ENCODE assay signal across 8 cellular contexts in genomic region chr1:116910379-116911165, GRCh38. TPM values are rescaled to one million over a fixed set of nuclear protein-coding genes. Genes with fewer than 3 reads are reported as not detected.
A peak's percentile ranks its signal among the peaks of the same experiment; 100 is the strongest.
DNase-seq lines count a peak whose midpoint lies in the region; ATAC-seq and TF ChIP-seq lines count a peak whose summit lies in the region.

No MANE protein-coding gene starts in this region.

- H3K27me3 ChIP-seq in breast epithelium = no peaks in the 10 kb centered on the region

- no peak for TF ChIP-seq CTCF in breast epithelium (IDR thresholded peaks at IDR 0.05)

- intact Hi-C loops in breast epithelium (cut with DNase I; ENCODE audit: low total_unique reads) = no loop called here

- H3K4me1 Mint-ChIP-seq in T-helper 17 cell = peaks cover 7% of the 10 kb centered on the region

- H3K36me3 Mint-ChIP-seq in T-helper 17 cell (ENCODE audit: low read depth) = no peaks in the 10 kb centered on the region

- DNase-seq in NCI-H2227 (lab: John Stamatoyannopoulos, UW; ENCODE audit: unreplicated experiment) = peak; percentile 46
- no peak for DNase-seq in NCI-H2227 treated with DMSO at 0.1 percent for 48 hours (lab: John Stamatoyannopoulos, UW)
- peak; percentile 23 to 39 (median 30) for DNase-seq in T-helper 17 cell
- peak in 1 of 2 donors; percentile 40 for DNase-seq in breast epithelium (ENCODE audit: low spot score in 2 of 2)
- peak; percentile 71 for DNase-seq in left kidney (ENCODE audit: low read depth, low spot score)
- peak in 2 of 3 experiments; percentile 8 to 37 for DNase-seq in stimulated activated CD4-positive, alpha-beta T cell treated with anti-CD3 and anti-CD28 coated beads, TNF-alpha, amount 100 ng/mL, for 24 hours (ENCODE audit: low read depth in 3 of 3)
- no peak for DNase-seq in SHP77 (lab: John Stamatoyannopoulos, UW)

- H3K4me3 ChIP-seq in breast epithelium = peak overlapping the region; percentile 76 to 93 (median 78)

- H3K9me3 ChIP-seq in T-helper 17 cell (ENCODE audit: control insufficient read depth, low read length, poor library complexity, severe bottlenecking) (no peaks in the 10 kb centered on the region), breast epithelium (no peaks in the 10 kb centered on the region)

- H3K27me3 Mint-ChIP-seq in T-helper 17 cell = no peaks in the 10 kb centered on the region

- H3K27ac ChIP-seq in breast epithelium = peak overlapping the region; percentile 89 to 95

- H3K4me3 Mint-ChIP-seq in T-helper 17 cell = no peak overlapping the region

- H3K4me1 ChIP-seq in breast epithelium = peaks cover 0 to 6% of the 10 kb centered on the region in 2 donors

- ATAC-seq in T-helper 17 cell = peak; percentile 73
- ATAC-seq in GM18519 (IDR thresholded peaks at IDR 0.05; ENCODE audit: low FRiP score, unreplicated experiment) = no peak

- TF ChIP-seq POLR2A in breast epithelium (IDR thresholded peaks at IDR 0.05) = no peak

- no peaks in the 10 kb centered on the region for H3K36me3 ChIP-seq in breast epithelium

- no peak overlapping the region for H3K27ac Mint-ChIP-seq in T-helper 17 cell

RNA-seq across cellular contexts. Expression of gene PTGFRN, which starts 0.9 kb away (rescaled TPM):
- total RNA-seq in T-helper 17 cell (1 to 10 TPM in 1 of 2 donors, under 1 TPM in 1; 0.94 to 1.3 TPM), breast epithelium (10 to 100 TPM; 10.6 to 30.8 (median 24.3) TPM)

Comparison
In these comparisons a context has a peak if more than half of its experiments do, and no peak if none do; other contexts are left out.
1. DNase-seq: peak in NCI-H2227 (single experiment), T-helper 17 cell (3 of 3), left kidney (single experiment) and stimulated activated CD4-positive, alpha-beta T cell treated with anti-CD3 and anti-CD28 coated beads, TNF-alpha, amount 100 ng/mL, for 24 hours (2 of 3); none in NCI-H2227 treated with DMSO at 0.1 percent for 48 hours (single experiment) and SHP77 (0 of 2).
2. RNA of gene PTGFRN, which starts 0.9 kb away (total RNA-seq): 10.6 to 30.8 TPM in breast epithelium; 0.94 to 1.3 TPM in T-helper 17 cell; every median in the first group is over 4 times any median in the second.